ENCODE assay signal across 20 cellular contexts in genomic region chr20:5401277-5401676, GRCh38.
"Had no signal": no experiment of that assay in that cellular context is flagged by ENCODE, and none has a peak within 500 bp of the region (broad histone marks: within the 10 kb centered on the region; RNA-seq: fewer than 3 reads in every experiment).

No MANE protein-coding gene starts in this region.

- FAIRE-seq: HTR-8/SVneo, K562, RCC 7860 had no signal

- DNase-seq: Kasumi-1, MM.1S, NCI-H1092 treated with DMSO at 0.1 percent for 48 hours, NCI-H1436, NCI-H1930, NCI-H2081, NCI-H2107, NCI-H2227 treated with DMSO at 0.1 percent for 48 hours, NCI-H526, Right ventricle myocardium superior, RPMI8226, SIG-M5, T-helper 1 cell had no signal

- H3K9me3 ChIP-seq: SJSA1 had no signal

- H3K4me1 ChIP-seq: SJSA1 had no signal

- H3K36me3 ChIP-seq: SJSA1 had no signal

- H3K4me3 ChIP-seq: K562, SJSA1, SK-N-MC had no signal

- ATAC-seq: K562 had no signal

- H3K27me3 ChIP-seq: SJSA1 had no signal

- H3K27ac ChIP-seq: HL-60, KMS-11, SJSA1, SK-N-MC had no signal
